ENCODE assay signal across 1 cellular context in the genomic region with DNA sequence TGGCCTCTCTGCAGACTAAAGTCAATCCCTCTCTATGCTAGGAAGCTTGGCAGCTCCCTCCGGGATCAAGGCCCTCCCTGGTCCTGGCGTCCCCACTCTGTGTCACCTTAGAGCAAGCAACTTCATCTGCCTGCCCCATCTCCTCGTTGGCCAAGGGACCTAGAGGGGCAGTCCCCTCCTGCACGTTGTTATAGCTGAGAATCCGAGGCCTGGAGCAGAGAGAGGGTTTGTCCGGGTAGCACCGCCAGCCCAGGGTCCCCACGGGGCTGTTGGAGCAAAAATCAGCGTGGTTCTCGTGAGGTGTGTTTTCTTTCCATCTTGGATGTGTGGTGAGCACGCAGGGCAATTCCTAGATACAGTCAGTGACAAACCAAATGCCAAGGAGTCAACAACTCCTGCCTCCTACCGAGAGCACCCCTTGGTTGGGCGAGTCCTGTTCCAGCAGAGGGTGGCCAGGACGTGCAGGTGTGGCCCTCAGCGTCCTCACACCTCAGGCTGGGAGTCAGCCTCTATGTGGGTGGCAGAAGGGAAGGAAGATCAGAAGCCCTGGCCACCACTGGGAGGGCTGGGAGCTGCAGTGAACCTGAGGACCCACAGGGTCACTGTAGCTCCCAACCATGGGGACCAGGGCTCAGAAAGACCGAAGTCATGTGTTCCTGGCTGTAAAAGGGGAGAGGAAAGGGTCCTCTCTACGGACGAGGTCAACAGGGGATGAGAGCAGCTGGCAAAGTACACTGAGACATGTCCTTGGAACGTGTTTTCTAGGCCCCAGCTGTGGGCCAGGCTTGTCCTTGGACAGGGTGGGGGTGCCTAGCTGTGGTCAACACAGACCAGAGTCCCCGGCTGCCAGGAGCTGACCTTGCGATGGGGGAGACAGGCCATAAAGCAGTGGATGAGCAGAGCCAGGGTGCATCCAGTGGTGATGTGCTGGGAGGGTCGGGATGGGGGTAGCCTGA.
TF ChIP-seq lines count a peak whose summit lies in the region.

No MANE protein-coding gene starts in this region.

TF ChIP-seq in HepG2, 621 proteins besides CTCF, POLR2A, EP300 and RAD21 (continued from another document and continues in another):
- TF ChIP-seq, protein P1, sequence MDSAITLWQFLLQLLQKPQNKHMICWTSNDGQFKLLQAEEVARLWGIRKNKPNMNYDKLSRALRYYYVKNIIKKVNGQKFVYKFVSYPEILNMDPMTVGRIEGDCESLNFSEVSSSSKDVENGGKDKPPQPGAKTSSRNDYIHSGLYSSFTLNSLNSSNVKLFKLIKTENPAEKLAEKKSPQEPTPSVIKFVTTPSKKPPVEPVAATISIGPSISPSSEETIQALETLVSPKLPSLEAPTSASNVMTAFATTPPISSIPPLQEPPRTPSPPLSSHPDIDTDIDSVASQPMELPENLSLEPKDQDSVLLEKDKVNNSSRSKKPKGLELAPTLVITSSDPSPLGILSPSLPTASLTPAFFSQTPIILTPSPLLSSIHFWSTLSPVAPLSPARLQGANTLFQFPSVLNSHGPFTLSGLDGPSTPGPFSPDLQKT (CRISPR knock-in tag; IDR thresholded peaks at IDR 0.05; ENCODE audit: borderline replicate concordance): no peak
- TF ChIP-seq KDM4B (CRISPR knock-in tag; IDR thresholded peaks at IDR 0.05) (peak; percentile 91; the same call in 1 of the 2 replicates), TP53 (CRISPR knock-in tag; conservative IDR thresholded peaks at IDR 0.05) (peak; percentile 48; the same call in 1 of the 2 replicates), POLR2G (IDR thresholded peaks at IDR 0.05; ENCODE audit: low read depth, low read length) (no peak), HNF4G (IDR thresholded peaks at IDR 0.05; ENCODE audit: borderline replicate concordance, low read depth, low read length) (peak; percentile 76), HNF4G (CRISPR knock-in tag; IDR thresholded peaks at IDR 0.05; ENCODE audit: borderline replicate concordance, low read depth) (peak; percentile 98), ZNF207 (IDR thresholded peaks at IDR 0.05; ENCODE audit: borderline replicate concordance) (no peak), ZNF124 (CRISPR knock-in tag; IDR thresholded peaks at IDR 0.05) (peak; percentile 83), ZNF784 (CRISPR knock-in tag; IDR thresholded peaks at IDR 0.05; ENCODE audit: borderline replicate concordance) (no peak; the same call in 1 of the 2 replicates), PRMT3 (CRISPR knock-in tag; IDR thresholded peaks at IDR 0.05; ENCODE audit: borderline replicate concordance, low read depth) (no peak), ZNF10 (CRISPR knock-in tag; IDR thresholded peaks at IDR 0.05; ENCODE audit: borderline replicate concordance, low read depth) (no peak), ZNF569 (CRISPR knock-in tag; IDR thresholded peaks at IDR 0.05; ENCODE audit: borderline replicate concordance) (no peak), EED (CRISPR knock-in tag; IDR thresholded peaks at IDR 0.05) (no peak; the same call in none of the 2 replicates), KMT2A (CRISPR knock-in tag; IDR thresholded peaks at IDR 0.05) (peak; percentile 70), NAIF1 (CRISPR knock-in tag; IDR thresholded peaks at IDR 0.05; ENCODE audit: borderline replicate concordance) (no peak), ARID5B (CRISPR knock-in tag; IDR thresholded peaks at IDR 0.05) (peak; percentile 96), ZNF549 (CRISPR knock-in tag; IDR thresholded peaks at IDR 0.05) (no peak), CENPT (CRISPR knock-in tag; IDR thresholded peaks at IDR 0.05; ENCODE audit: low read depth) (no peak), ZNF260 (CRISPR knock-in tag; IDR thresholded peaks at IDR 0.05; ENCODE audit: borderline replicate concordance, low read depth) (no peak), GATAD1 (CRISPR knock-in tag; IDR thresholded peaks at IDR 0.05) (peak; percentile 79), FOXK1 (CRISPR knock-in tag; IDR thresholded peaks at IDR 0.05; ENCODE audit: borderline replicate concordance, low read depth) (peak; percentile 87; the same call in 1 of the 2 replicates), HMG20A (CRISPR knock-in tag; IDR thresholded peaks at IDR 0.05; ENCODE audit: borderline replicate concordance) (peak; percentile 88; the same call in 1 of the 2 replicates), NCOA2 (CRISPR knock-in tag; IDR thresholded peaks at IDR 0.05) (peak; percentile 93), ZBTB44 (CRISPR knock-in tag; IDR thresholded peaks at IDR 0.05) (0 out of 2 replicates have a peak, but pooled peaks have one; percentile 47), BRD4 (CRISPR knock-in tag; IDR thresholded peaks at IDR 0.05) (no peak; the same call in 1 of the 2 replicates), ZFP82 (CRISPR knock-in tag; IDR thresholded peaks at IDR 0.05; ENCODE audit: borderline replicate concordance) (no peak), MEF2D (CRISPR knock-in tag; IDR thresholded peaks at IDR 0.05) (peak; percentile 93), ZSCAN30 (CRISPR knock-in tag; IDR thresholded peaks at IDR 0.05) (no peak), ZNF263 (CRISPR knock-in tag; IDR thresholded peaks at IDR 0.05) (peak; percentile 79), SMAD9 (CRISPR knock-in tag; IDR thresholded peaks at IDR 0.05) (no peak), ZNF326 (CRISPR knock-in tag; IDR thresholded peaks at IDR 0.05; ENCODE audit: borderline replicate concordance) (no peak; the same call in 1 of the 2 replicates), MBNL3 (CRISPR knock-in tag; conservative IDR thresholded peaks at IDR 0.05) (no peak), ZNF776 (CRISPR knock-in tag; IDR thresholded peaks at IDR 0.05) (no peak), NCOA5 (CRISPR knock-in tag; IDR thresholded peaks at IDR 0.05) (no peak), ATAD3A (CRISPR knock-in tag; IDR thresholded peaks at IDR 0.05) (no peak), ZNF768 (CRISPR knock-in tag; IDR thresholded peaks at IDR 0.05) (no peak), PREB (CRISPR knock-in tag; IDR thresholded peaks at IDR 0.05) (peak; percentile 5; the same call in 1 of the 2 replicates), ZFP1 (CRISPR knock-in tag; IDR thresholded peaks at IDR 0.05) (no peak), ZNF446 (CRISPR knock-in tag; IDR thresholded peaks at IDR 0.05) (no peak), POGZ (CRISPR knock-in tag; IDR thresholded peaks at IDR 0.05) (peak; percentile 70; the same call in 1 of the 2 replicates), CBFB (CRISPR knock-in tag; IDR thresholded peaks at IDR 0.05) (peak; percentile 75; the same call in 1 of the 2 replicates), ZNF335 (CRISPR knock-in tag; IDR thresholded peaks at IDR 0.05) (peak; percentile 85), ZMYM3 (CRISPR knock-in tag; IDR thresholded peaks at IDR 0.05) (peak; percentile 97), ZBTB3 (CRISPR knock-in tag; IDR thresholded peaks at IDR 0.05; ENCODE audit: borderline replicate concordance, low read depth) (peak; percentile 77; the same call in 1 of the 2 replicates), REPIN1 (CRISPR knock-in tag; IDR thresholded peaks at IDR 0.05; ENCODE audit: borderline replicate concordance, low read depth) (peak; percentile 95), FOXJ3 (CRISPR knock-in tag; IDR thresholded peaks at IDR 0.05; ENCODE audit: borderline replicate concordance) (peak; percentile 89), ZNF7 (CRISPR knock-in tag; IDR thresholded peaks at IDR 0.05) (no peak)
- TF ChIP-seq, protein P2, sequence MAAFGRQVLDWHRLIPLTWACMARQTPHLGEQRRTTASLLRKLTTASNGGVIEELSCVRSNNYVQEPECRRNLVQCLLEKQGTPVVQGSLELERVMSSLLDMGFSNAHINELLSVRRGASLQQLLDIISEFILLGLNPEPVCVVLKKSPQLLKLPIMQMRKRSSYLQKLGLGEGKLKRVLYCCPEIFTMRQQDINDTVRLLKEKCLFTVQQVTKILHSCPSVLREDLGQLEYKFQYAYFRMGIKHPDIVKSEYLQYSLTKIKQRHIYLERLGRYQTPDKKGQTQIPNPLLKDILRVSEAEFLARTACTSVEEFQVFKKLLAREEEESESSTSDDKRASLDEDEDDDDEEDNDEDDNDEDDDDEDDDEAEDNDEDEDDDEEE (CRISPR knock-in tag; IDR thresholded peaks at IDR 0.05): no peak
- TF ChIP-seq, protein P3, sequence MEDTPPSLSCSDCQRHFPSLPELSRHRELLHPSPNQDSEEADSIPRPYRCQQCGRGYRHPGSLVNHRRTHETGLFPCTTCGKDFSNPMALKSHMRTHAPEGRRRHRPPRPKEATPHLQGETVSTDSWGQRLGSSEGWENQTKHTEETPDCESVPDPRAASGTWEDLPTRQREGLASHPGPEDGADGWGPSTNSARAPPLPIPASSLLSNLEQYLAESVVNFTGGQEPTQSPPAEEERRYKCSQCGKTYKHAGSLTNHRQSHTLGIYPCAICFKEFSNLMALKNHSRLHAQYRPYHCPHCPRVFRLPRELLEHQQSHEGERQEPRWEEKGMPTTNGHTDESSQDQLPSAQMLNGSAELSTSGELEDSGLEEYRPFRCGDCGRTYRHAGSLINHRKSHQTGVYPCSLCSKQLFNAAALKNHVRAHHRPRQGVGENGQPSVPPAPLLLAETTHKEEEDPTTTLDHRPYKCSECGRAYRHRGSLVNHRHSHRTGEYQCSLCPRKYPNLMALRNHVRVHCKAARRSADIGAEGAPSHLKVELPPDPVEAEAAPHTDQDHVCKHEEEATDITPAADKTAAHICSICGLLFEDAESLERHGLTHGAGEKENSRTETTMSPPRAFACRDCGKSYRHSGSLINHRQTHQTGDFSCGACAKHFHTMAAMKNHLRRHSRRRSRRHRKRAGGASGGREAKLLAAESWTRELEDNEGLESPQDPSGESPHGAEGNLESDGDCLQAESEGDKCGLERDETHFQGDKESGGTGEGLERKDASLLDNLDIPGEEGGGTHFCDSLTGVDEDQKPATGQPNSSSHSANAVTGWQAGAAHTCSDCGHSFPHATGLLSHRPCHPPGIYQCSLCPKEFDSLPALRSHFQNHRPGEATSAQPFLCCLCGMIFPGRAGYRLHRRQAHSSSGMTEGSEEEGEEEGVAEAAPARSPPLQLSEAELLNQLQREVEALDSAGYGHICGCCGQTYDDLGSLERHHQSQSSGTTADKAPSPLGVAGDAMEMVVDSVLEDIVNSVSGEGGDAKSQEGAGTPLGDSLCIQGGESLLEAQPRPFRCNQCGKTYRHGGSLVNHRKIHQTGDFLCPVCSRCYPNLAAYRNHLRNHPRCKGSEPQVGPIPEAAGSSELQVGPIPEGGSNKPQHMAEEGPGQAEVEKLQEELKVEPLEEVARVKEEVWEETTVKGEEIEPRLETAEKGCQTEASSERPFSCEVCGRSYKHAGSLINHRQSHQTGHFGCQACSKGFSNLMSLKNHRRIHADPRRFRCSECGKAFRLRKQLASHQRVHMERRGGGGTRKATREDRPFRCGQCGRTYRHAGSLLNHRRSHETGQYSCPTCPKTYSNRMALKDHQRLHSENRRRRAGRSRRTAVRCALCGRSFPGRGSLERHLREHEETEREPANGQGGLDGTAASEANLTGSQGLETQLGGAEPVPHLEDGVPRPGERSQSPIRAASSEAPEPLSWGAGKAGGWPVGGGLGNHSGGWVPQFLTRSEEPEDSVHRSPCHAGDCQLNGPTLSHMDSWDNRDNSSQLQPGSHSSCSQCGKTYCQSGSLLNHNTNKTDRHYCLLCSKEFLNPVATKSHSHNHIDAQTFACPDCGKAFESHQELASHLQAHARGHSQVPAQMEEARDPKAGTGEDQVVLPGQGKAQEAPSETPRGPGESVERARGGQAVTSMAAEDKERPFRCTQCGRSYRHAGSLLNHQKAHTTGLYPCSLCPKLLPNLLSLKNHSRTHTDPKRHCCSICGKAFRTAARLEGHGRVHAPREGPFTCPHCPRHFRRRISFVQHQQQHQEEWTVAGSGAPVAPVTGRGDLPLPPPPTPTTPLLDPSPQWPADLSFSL (CRISPR knock-in tag; IDR thresholded peaks at IDR 0.05): no peak
